ENCODE assay signal across 8 cellular contexts in genomic region chr11:59559886-59560285, GRCh38. TPM values are rescaled to one million over a fixed set of nuclear protein-coding genes. Genes with fewer than 3 reads are reported as not detected.
DNase-seq lines count a peak whose midpoint lies in the region; ATAC-seq and TF ChIP-seq lines count a peak whose summit lies in the region.

No MANE protein-coding gene starts in this region.

- peak overlapping the region; percentile 86 for H3K4me3 Mint-ChIP-seq in activated T-cell treated with anti-CD3 and anti-CD28 coated beads, Interleukin-2, amount 50 U/mL, for 24 hours
- peak overlapping the region; percentile 87 for H3K4me3 Mint-ChIP-seq in WTC11

- H3K9me3 Mint-ChIP-seq in activated T-cell treated with anti-CD3 and anti-CD28 coated beads, Interleukin-2, amount 50 U/mL, for 24 hours: no peaks in the 10 kb centered on the region
- no peaks in the 10 kb centered on the region for H3K9me3 Mint-ChIP-seq in WTC11

- ATAC-seq in WTC11: peak; percentile 0; the same call in 1 of the 2 replicates

- TF ChIP-seq POLR2A in tibial nerve (IDR thresholded peaks at IDR 0.05): no peak

- H3K4me1 Mint-ChIP-seq in activated T-cell treated with anti-CD3 and anti-CD28 coated beads, Interleukin-2, amount 50 U/mL, for 24 hours (ENCODE audit: low read depth): peaks cover 59% of the 10 kb centered on the region
- peaks cover 11% of the 10 kb centered on the region for H3K4me1 Mint-ChIP-seq in WTC11

- H3K4me1 ChIP-seq in iPS-15b (ENCODE audit: control insufficient read depth, insufficient read depth, low read length) (no peaks in the 10 kb centered on the region), tibial nerve (peaks cover 0 to 38% (median 6%) of the 10 kb centered on the region in 4 donors)

- H3K27ac Mint-ChIP-seq in activated T-cell treated with anti-CD3 and anti-CD28 coated beads, Interleukin-2, amount 50 U/mL, for 24 hours: peak overlapping the region; percentile 99
- H3K27ac Mint-ChIP-seq in WTC11: no peak overlapping the region

- TF ChIP-seq EP300 in tibial nerve (IDR thresholded peaks at IDR 0.05): no peak

- peaks cover 5% of the 10 kb centered on the region for H3K36me3 Mint-ChIP-seq in activated T-cell treated with anti-CD3 and anti-CD28 coated beads, Interleukin-2, amount 50 U/mL, for 24 hours (ENCODE audit: low read depth)
- H3K36me3 Mint-ChIP-seq in WTC11: no peaks in the 10 kb centered on the region

- CTCF ChIA-PET in WTC11 (lab: Charles Lee): interaction anchor here (1.2 kb wide), 1 partner anchor 8 kb away, joined by 3 read pairs; no protein-coding TSS in a partner anchor

- H3K36me3 ChIP-seq in iPS-15b (ENCODE audit: control insufficient read depth, insufficient read depth, low read length): no peaks in the 10 kb centered on the region
- no peaks in the 10 kb centered on the region for H3K36me3 ChIP-seq in tibial nerve

- TF ChIP-seq CTCF in WTC11 (IDR thresholded peaks at IDR 0.05) (no peak), tibial nerve (IDR thresholded peaks at IDR 0.05) (no peak)

- H3K4me3 ChIP-seq in iPS-15b (ENCODE audit: low read depth, low read length): peak overlapping the region; percentile 91
- peak overlapping the region; percentile 58 to 97 (median 87) for H3K4me3 ChIP-seq in tibial nerve

- WGBS in tibial nerve, 2 donors: 57 to 60% methylated on average over 8 of the region's 8 CpGs

- H3K27me3 ChIP-seq in iPS-15b (ENCODE audit: control insufficient read depth, insufficient read depth, low read length): peaks cover 10% of the 10 kb centered on the region
- H3K27me3 ChIP-seq in tibial nerve: no peaks in the 10 kb centered on the region

- peaks cover 2% of the 10 kb centered on the region for H3K27me3 Mint-ChIP-seq in activated T-cell treated with anti-CD3 and anti-CD28 coated beads, Interleukin-2, amount 50 U/mL, for 24 hours
- peaks cover 7% of the 10 kb centered on the region for H3K27me3 Mint-ChIP-seq in WTC11 (ENCODE audit: low read depth)

- H3K27ac ChIP-seq in tibial nerve: peak overlapping the region; percentile 81 to 97 (median 94)

- H3K9ac ChIP-seq in iPS-15b (ENCODE audit: low read depth, low read length): no peak overlapping the region

- POLR2A ChIA-PET in WTC11 (lab: Charles Lee): interaction anchor here (1.3 to 1.6 kb wide), 2 partner anchors 56 to 109 kb away, joined by 5 to 13 read pairs; partner anchors contain the start of genes OSBP and PATL1

- H3K9me3 ChIP-seq in iPS-15b (ENCODE audit: control insufficient read depth, insufficient read depth, low read length) (no peaks in the 10 kb centered on the region), tibial nerve (no peaks in the 10 kb centered on the region)

- no peak for DNase-seq in activated T-cell treated with anti-CD3 and anti-CD28 coated beads, Interleukin-2, amount 50 U/mL, for 24 hours
- DNase-seq in activated T-cell treated with anti-CD3 and anti-CD28 coated beads for 4 hours: no peak
- no peak for DNase-seq in WTC11 (ENCODE audit: low spot score)
- no peak for DNase-seq in tibial nerve (ENCODE audit: low spot score in 2 of 2)
- DNase-seq in SIG-M5 treated with dmso at 0.1 percent for 504 hours (lab: John Stamatoyannopoulos, UW; ENCODE audit: unreplicated experiment): no peak
- DNase-seq in cerebellum (ENCODE audit: low spot score): no peak
- no peak for DNase-seq in activated CD8-positive, alpha-beta memory T cell treated with anti-CD3 and anti-CD28 coated beads for 24 hours

TF ChIP-seq in WTC11, 78 proteins besides CTCF, POLR2A, EP300 and RAD21 (continues in another document):
- TF ChIP-seq ESRRA (CRISPR knock-in tag; IDR thresholded peaks at IDR 0.05; ENCODE audit: borderline replicate concordance) (no peak), USF1 (CRISPR knock-in tag; IDR thresholded peaks at IDR 0.05) (no peak), HMGXB4 (CRISPR knock-in tag; IDR thresholded peaks at IDR 0.05) (no peak), CREB1 (CRISPR knock-in tag; IDR thresholded peaks at IDR 0.05) (no peak), STAT6 (CRISPR knock-in tag; conservative IDR thresholded peaks at IDR 0.05; ENCODE audit: low read depth) (no peak), ZNF317 (CRISPR knock-in tag; IDR thresholded peaks at IDR 0.05; ENCODE audit: borderline replicate concordance, low read depth) (no peak), SMAD4 (CRISPR knock-in tag; IDR thresholded peaks at IDR 0.05) (no peak)
- TF ChIP-seq, protein P1, sequence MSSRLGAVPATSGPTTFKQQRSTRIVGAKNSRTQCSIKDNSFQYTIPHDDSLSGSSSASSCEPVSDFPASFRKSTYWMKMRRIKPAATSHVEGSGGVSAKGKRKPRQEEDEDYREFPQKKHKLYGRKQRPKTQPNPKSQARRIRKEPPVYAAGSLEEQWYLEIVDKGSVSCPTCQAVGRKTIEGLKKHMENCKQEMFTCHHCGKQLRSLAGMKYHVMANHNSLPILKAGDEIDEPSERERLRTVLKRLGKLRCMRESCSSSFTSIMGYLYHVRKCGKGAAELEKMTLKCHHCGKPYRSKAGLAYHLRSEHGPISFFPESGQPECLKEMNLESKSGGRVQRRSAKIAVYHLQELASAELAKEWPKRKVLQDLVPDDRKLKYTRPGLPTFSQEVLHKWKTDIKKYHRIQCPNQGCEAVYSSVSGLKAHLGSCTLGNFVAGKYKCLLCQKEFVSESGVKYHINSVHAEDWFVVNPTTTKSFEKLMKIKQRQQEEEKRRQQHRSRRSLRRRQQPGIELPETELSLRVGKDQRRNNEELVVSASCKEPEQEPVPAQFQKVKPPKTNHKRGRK (CRISPR knock-in tag; IDR thresholded peaks at IDR 0.05; ENCODE audit: borderline replicate concordance): no peak
- TF ChIP-seq, protein P2, sequence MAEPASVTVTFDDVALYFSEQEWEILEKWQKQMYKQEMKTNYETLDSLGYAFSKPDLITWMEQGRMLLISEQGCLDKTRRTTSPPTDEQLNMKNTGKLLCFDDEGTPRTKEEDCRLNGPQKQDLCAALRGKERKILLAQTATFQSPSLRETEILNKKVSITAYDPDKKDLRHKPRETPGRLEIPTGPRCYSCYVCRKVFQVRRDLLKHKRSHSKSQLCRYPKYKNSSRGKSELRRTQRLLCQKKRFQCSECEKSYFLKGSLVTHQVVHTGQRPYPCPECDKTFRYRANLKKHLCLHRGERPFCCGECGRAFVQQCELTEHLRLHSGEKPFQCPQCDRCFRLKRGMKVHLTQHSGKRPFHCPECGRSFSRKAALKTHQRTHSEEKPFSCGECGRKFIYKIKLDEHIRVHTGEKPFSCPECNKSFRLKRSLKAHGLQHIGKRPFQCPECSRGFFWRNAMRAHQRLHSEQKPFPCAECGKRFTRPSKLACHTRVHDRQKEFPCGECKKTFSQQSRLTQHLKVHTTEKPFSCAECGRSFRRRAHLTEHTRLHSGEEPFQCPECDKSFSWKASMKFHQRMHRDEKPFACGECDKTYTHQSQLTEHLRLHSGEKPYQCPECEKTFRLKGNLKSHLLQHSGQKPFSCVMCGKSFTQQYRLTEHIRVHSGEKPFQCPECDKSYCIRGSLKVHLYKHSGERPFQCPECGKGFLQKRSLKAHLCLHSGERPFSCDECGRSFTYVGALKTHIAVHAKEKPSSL (CRISPR knock-in tag; conservative IDR thresholded peaks at IDR 0.05): no peak

RNA-seq across cellular contexts. Expression of gene OR4D9, which starts 48.5 kb away (rescaled TPM):
- not detected in 3 replicates for total RNA-seq in WTC11 (2021)
- not detected for total RNA-seq in tibial nerve
- not detected for total RNA-seq in cerebellum

RNA-seq across cellular contexts. Expression of gene OSBP, which starts 55.7 kb away (rescaled TPM):
- total RNA-seq in WTC11 (2021) (38.3 to 45.4 TPM (median 38.8 TPM) in 3 replicates), tibial nerve (10 to 100 TPM; 35.4 to 59.7 (median 46.0) TPM), cerebellum (31.1 TPM)

RNA-seq across cellular contexts. Expression of gene OR4D11, which starts 56.5 kb away (rescaled TPM):
- total RNA-seq in WTC11 (2021) (not detected in 3 replicates), tibial nerve (not detected), cerebellum (not detected)
